In genomic region chr2:27766287-27766661, GRCh38 we compare ENCODE assay signal across 11 cellular contexts. TPM values are rescaled to one million over a fixed set of nuclear protein-coding genes. Genes with fewer than 3 reads are reported as not detected.
A peak's percentile ranks its signal among the peaks of the same experiment; 100 is the strongest.
DNase-seq lines count a peak whose midpoint lies in the region; ATAC-seq and TF ChIP-seq lines count a peak whose summit lies in the region.
"Had no signal": no experiment of that assay in that cellular context is flagged by ENCODE, and none has a peak within 500 bp of the region (broad histone marks: within the 10 kb centered on the region; RNA-seq: fewer than 3 reads in every experiment).

No MANE protein-coding gene starts in this region.

- intact Hi-C loops in left ventricle myocardium inferior (cut with micrococcal nuclease) (no loop called here), left ventricle myocardium superior (cut with micrococcal nuclease) (no loop called here), vagina (cut with DNase I) (no loop called here)

- peaks cover 13% of the 10 kb centered on the region for H3K4me1 ChIP-seq in left ventricle myocardium inferior
- H3K4me1 ChIP-seq in muscle layer of colon (ENCODE audit: insufficient read depth, low read length), result peaks cover 8% of the 10 kb centered on the region
- peaks cover 3 to 11% (median 8%) of the 10 kb centered on the region in 4 donors for H3K4me1 ChIP-seq in upper lobe of left lung
- H3K4me1 ChIP-seq in vagina, result no peaks in the 10 kb centered on the region

- H3K27me3 ChIP-seq in left ventricle myocardium inferior (ENCODE audit: low read depth), result no peaks in the 10 kb centered on the region
- H3K27me3 ChIP-seq in muscle layer of colon (ENCODE audit: control insufficient read depth in 1 of 2, insufficient read depth in 2 of 2, low read length in 2 of 2), result peaks cover 0 to 4% of the 10 kb centered on the region in 2 donors
- H3K27me3 ChIP-seq in upper lobe of left lung, result no peaks in the 10 kb centered on the region
- H3K27me3 ChIP-seq in vagina, result no peaks in the 10 kb centered on the region

- 63 to 74% methylated on average over 2 of the region's 2 CpGs for WGBS in upper lobe of left lung, 2 donors

- H3K4me3 ChIP-seq in left ventricle myocardium inferior (peak overlapping the region; percentile 56), muscle layer of colon (ENCODE audit: low read depth in 1 of 2, low read length in 2 of 2) (peak overlapping the region; percentile 9 to 60), upper lobe of left lung (peak overlapping the region in 3 of 4 donors; percentile 23 to 41 (median 40)), vagina (peak overlapping the region in 1 of 2 donors; percentile 9)

- TF ChIP-seq POLR2A in upper lobe of left lung (IDR thresholded peaks at IDR 0.05) (no peak), vagina (IDR thresholded peaks at IDR 0.05) (no peak)

- TF ChIP-seq EP300 in upper lobe of left lung (IDR thresholded peaks at IDR 0.05), result no peak

- no peak for ATAC-seq in left ventricle myocardium superior
- peak in 1 of 2 donors; percentile 84 for ATAC-seq in upper lobe of left lung (ENCODE audit: low FRiP score in 2 of 2)
- no peak for ATAC-seq in HG03342 (IDR thresholded peaks at IDR 0.05; ENCODE audit: unreplicated experiment)
- ATAC-seq in omental fat pad (ENCODE audit: low FRiP score), result no peak

- no peaks in the 10 kb centered on the region for H3K36me3 ChIP-seq in left ventricle myocardium inferior
- no peaks in the 10 kb centered on the region for H3K36me3 ChIP-seq in muscle layer of colon (ENCODE audit: insufficient read depth, low read length)
- no peaks in the 10 kb centered on the region for H3K36me3 ChIP-seq in upper lobe of left lung
- H3K36me3 ChIP-seq in vagina, result no peaks in the 10 kb centered on the region

- no peak for TF ChIP-seq CTCF in left ventricle myocardium inferior (IDR thresholded peaks at IDR 0.05; ENCODE audit: borderline replicate concordance)
- peak in 1 of 6 experiments; percentile 1 for TF ChIP-seq CTCF in upper lobe of left lung (IDR thresholded peaks at IDR 0.05)
- no peak for TF ChIP-seq CTCF in omental fat pad (IDR thresholded peaks at IDR 0.05)
- TF ChIP-seq CTCF in vagina (IDR thresholded peaks at IDR 0.05), result no peak

- H3K9me3 ChIP-seq in left ventricle myocardium inferior (replicated peaks) (no peaks in the 10 kb centered on the region), muscle layer of colon (ENCODE audit: low read length) (no peaks in the 10 kb centered on the region), upper lobe of left lung (no peaks in the 10 kb centered on the region), vagina (no peaks in the 10 kb centered on the region)
- H3K9me3 ChIP-seq: SK-N-SH had no signal

- no peak overlapping the region for H3K9ac ChIP-seq in muscle layer of colon (ENCODE audit: low read length)
- H3K9ac ChIP-seq: SK-N-SH had no signal

- no peak for DNase-seq in left ventricle myocardium inferior
- DNase-seq in left ventricle myocardium superior, result no peak
- no peak for DNase-seq in caudate nucleus (lab: John Stamatoyannopoulos, UW)
- DNase-seq in upper lobe of left lung, result no peak
- DNase-seq in omental fat pad (ENCODE audit: low spot score), result no peak
- no peak for DNase-seq in vagina (ENCODE audit: extremely low spot score in 2 of 2)
- DNase-seq: mesenchymal stem cell, NCI-H526 treated with DMSO at 0.1 percent for 48 hours, SK-N-SH had no signal

- H3K27ac ChIP-seq in left ventricle myocardium inferior (replicated peaks), result no peak overlapping the region
- H3K27ac ChIP-seq in caudate nucleus (ENCODE audit: low read depth, low read length), result peak overlapping the region; percentile 21
- no peak overlapping the region for H3K27ac ChIP-seq in muscle layer of colon (ENCODE audit: low read depth, low read length)
- peak overlapping the region; percentile 65 to 84 (median 74) for H3K27ac ChIP-seq in upper lobe of left lung
- H3K27ac ChIP-seq in vagina, result no peak overlapping the region

RNA-seq across cellular contexts. Expression of gene MRPL33, which starts 5.2 kb away (rescaled TPM):
- 390 TPM for total RNA-seq in left ventricle myocardium inferior
- 367 TPM for total RNA-seq in left ventricle myocardium superior
- 100 to 1,000 TPM in 2 of 6 donors, 10 to 100 TPM in 4; 54.5 to 122 (median 72.4) TPM for total RNA-seq in upper lobe of left lung
- 100 to 1,000 TPM; 109 to 130 (median 116) TPM for total RNA-seq in omental fat pad
- total RNA-seq in vagina, result 87.7 TPM

Comparison
In these comparisons a context has a peak if more than half of its experiments do, and no peak if none do; other contexts are left out.
1. H3K27ac ChIP-seq: peak in caudate nucleus (single experiment) and upper lobe of left lung (4 of 4); none in left ventricle myocardium inferior (single experiment), muscle layer of colon (single experiment) and vagina (single experiment).